8 cellular contexts compared by ENCODE assay signal in genomic region chr1:116556289-116557006, GRCh38. TPM values are rescaled to one million over a fixed set of nuclear protein-coding genes. Genes with fewer than 3 reads are reported as not detected.
DNase-seq lines count a peak whose midpoint lies in the region; ATAC-seq and TF ChIP-seq lines count a peak whose summit lies in the region.

No MANE protein-coding gene starts in this region.

- H3K9ac ChIP-seq in adipocyte (ENCODE audit: low read length) = peak overlapping the region; percentile 69

- peak overlapping the region; percentile 46 to 74 for H3K27ac ChIP-seq in thoracic aorta

- H3K4me3 ChIP-seq in adipocyte (ENCODE audit: low read length) (peak overlapping the region; percentile 63), mucosa of descending colon (no peak overlapping the region), thoracic aorta (peak overlapping the region; percentile 51)

- H3K27me3 ChIP-seq in adipocyte (replicated peaks; ENCODE audit: control insufficient read depth, insufficient read depth, low read length) (no peaks in the 10 kb centered on the region), thoracic aorta (replicated peaks; ENCODE audit: insufficient read depth) (no peaks in the 10 kb centered on the region)

- no peaks in the 10 kb centered on the region for H3K9me3 ChIP-seq in adipocyte (ENCODE audit: control insufficient read depth, low read length)
- no peaks in the 10 kb centered on the region for H3K9me3 ChIP-seq in mucosa of descending colon
- H3K9me3 ChIP-seq in thoracic aorta = no peaks in the 10 kb centered on the region

- H3K4me1 ChIP-seq in adipocyte (ENCODE audit: control insufficient read depth, insufficient read depth, low read length) (peaks cover 23% of the 10 kb centered on the region), mucosa of descending colon (ENCODE audit: low read depth) (peaks cover 14% of the 10 kb centered on the region), thoracic aorta (ENCODE audit: control insufficient read depth in 1 of 2, low read depth in 2 of 2) (peaks cover 16 to 20% of the 10 kb centered on the region in 2 donors)

- peak; percentile 57 for ATAC-seq in GM18519 (IDR thresholded peaks at IDR 0.05; ENCODE audit: low FRiP score, unreplicated experiment)
- peak; percentile 69 for ATAC-seq in HG02885 (IDR thresholded peaks at IDR 0.05; ENCODE audit: poor library complexity, unreplicated experiment)
- peak; percentile 97 for ATAC-seq in mucosa of descending colon
- ATAC-seq in thoracic aorta (ENCODE audit: insufficient number of reproducible peaks, low FRiP score, low read depth) = peak; percentile 70

- H3K36me3 ChIP-seq in adipocyte (ENCODE audit: control insufficient read depth, insufficient read depth, low read length, severe bottlenecking) (no peaks in the 10 kb centered on the region), mucosa of descending colon (ENCODE audit: low read depth) (no peaks in the 10 kb centered on the region), thoracic aorta (no peaks in the 10 kb centered on the region)

- intact Hi-C loops in mucosa of descending colon (cut with DNase I, micrococcal nuclease) = no loop called here

- DNase-seq in RKO (ENCODE audit: low spot score) (peak; percentile 89), adipocyte (ENCODE audit: low read depth) (no peak), mucosa of descending colon (peak; percentile 67 to 84 (median 71)), thoracic aorta (ENCODE audit: low spot score) (peak; percentile 28), GF-D8 (lab: John Stamatoyannopoulos, UW) (no peak), NCI-H748 treated with DMSO at 0.1 percent for 48 hours (lab: John Stamatoyannopoulos, UW) (no peak)

- no peak for TF ChIP-seq CTCF in mucosa of descending colon (IDR thresholded peaks at IDR 0.05)
- TF ChIP-seq CTCF in thoracic aorta (IDR thresholded peaks at IDR 0.05) = no peak

RNA-seq across cellular contexts. Expression of gene CD58, which starts 14.4 kb away (rescaled TPM):
- total RNA-seq in mucosa of descending colon (10 to 100 TPM; 19.3 to 31.9 (median 31.0) TPM), thoracic aorta (10 to 100 TPM; 44.2 to 53.2 TPM)

Comparison
In these comparisons a context has a peak if more than half of its experiments do, and no peak if none do; other contexts are left out.
1. DNase-seq: peak in RKO (single experiment), mucosa of descending colon (3 of 3) and thoracic aorta (single experiment); none in adipocyte (single experiment), GF-D8 (single experiment) and NCI-H748 treated with DMSO at 0.1 percent for 48 hours (single experiment).
2. Peak in every context shown above with its lines, with median percentiles within 50 percentile points of each other: ATAC-seq.